ENCODE assay signal across 12 cellular contexts in the genomic region with DNA sequence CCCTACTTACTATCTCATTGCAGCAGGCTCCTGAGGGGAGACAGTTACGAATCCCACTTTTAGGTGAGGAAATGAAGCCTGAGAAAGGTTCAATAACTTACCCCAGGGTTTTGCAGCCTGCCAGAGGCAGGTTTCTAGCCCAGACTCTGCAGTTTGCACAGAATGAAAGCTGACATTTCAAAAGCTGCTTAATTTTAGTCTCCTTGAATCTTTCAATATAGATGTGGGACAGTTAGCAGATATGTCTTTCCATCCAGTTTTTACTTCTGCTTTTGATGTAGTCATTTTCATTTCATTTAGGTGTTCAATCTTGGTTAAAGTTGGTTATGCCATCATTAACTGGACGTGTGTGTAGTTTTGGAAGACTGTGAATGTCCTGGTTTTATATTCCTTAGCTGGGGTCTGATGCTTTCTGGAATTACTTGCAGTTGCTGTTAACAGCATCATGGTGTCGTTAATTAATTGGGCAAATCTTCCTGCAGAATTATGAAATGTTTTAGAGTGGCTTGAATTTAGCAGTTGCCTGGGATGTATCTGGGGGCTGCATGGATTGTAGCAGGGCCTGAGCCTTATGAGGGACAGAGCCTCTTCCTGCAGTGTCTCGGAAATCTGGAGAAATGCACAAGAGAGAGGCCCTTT.
A peak's percentile ranks its signal among the peaks of the same experiment; 100 is the strongest.
DNase-seq lines count a peak whose midpoint lies in the region; ATAC-seq and TF ChIP-seq lines count a peak whose summit lies in the region.
"Had no signal": no experiment of that assay in that cellular context is flagged by ENCODE, and none has a peak within 500 bp of the region (broad histone marks: within the 10 kb centered on the region; RNA-seq: fewer than 3 reads in every experiment).

No MANE protein-coding gene starts in this region.

- H3K4me3 Mint-ChIP-seq in activated B cell treated with CpG ODN at 0.5 μM for 24 hours (peak overlapping the region; percentile 78), nephron (no peak overlapping the region)
- H3K4me3 Mint-ChIP-seq: activated CD4-positive, alpha-beta memory T cell treated with anti-CD3 and anti-CD28 coated beads, Interleukin-2, amount 10 ng/mL, durations not matched to agents 7 days and 5 days; immature natural killer cell had no signal

- H3K36me3 Mint-ChIP-seq in activated B cell treated with CpG ODN at 0.5 μM for 24 hours (ENCODE audit: low read depth) (peaks cover 55% of the 10 kb centered on the region), nephron (ENCODE audit: low read depth) (peaks cover 78% of the 10 kb centered on the region)

- H3K9me3 Mint-ChIP-seq in activated B cell treated with CpG ODN at 0.5 μM for 24 hours (no peaks in the 10 kb centered on the region), nephron (no peaks in the 10 kb centered on the region)
- H3K9me3 Mint-ChIP-seq: activated CD4-positive, alpha-beta memory T cell treated with anti-CD3 and anti-CD28 coated beads, Interleukin-2, amount 10 ng/mL, durations not matched to agents 7 days and 5 days; immature natural killer cell had no signal

- CTCF ChIA-PET in activated B cell treated with CpG ODN at 0.5 μM for 24 hours (lab: Charles Lee) = interaction anchor here (1.1 kb wide), 1 partner anchor 91 kb away, joined by 5 read pairs; no protein-coding TSS in a partner anchor

- DNase-seq in right atrium auricular region (ENCODE audit: low spot score) (no peak), cardiac septum (ENCODE audit: low spot score) (no peak), activated B cell treated with CpG ODN at 0.5 μM for 24 hours (no peak), aorta (no peak), Ammon's horn (ENCODE audit: low spot score) (no peak)
- no peak for DNase-seq in stimulated activated CD4-positive, alpha-beta T cell treated with anti-CD3 and anti-CD28 coated beads, Interleukin-1b, Interleukin-23, amount 100 ng/mL, for 48 hours
- DNase-seq: activated CD4-positive, alpha-beta memory T cell treated with anti-CD3 and anti-CD28 coated beads, Interleukin-2, amount 10 ng/mL, durations not matched to agents 7 days and 5 days; DMS79 treated with DMSO at 0.1 percent for 48 hours; immature natural killer cell; NCI-H2081 treated with DMSO at 0.1 percent for 48 hours had no signal

- H3K36me3 ChIP-seq in right atrium auricular region (no peaks in the 10 kb centered on the region), aorta (ENCODE audit: control insufficient read depth in 1 of 2, insufficient read depth in 2 of 2, low read length in 1 of 2) (no peaks in the 10 kb centered on the region)

- H3K27ac ChIP-seq in right atrium auricular region (peak overlapping the region; percentile 38 to 54), aorta (ENCODE audit: low read depth in 1 of 2, low read length in 2 of 2) (peak overlapping the region; percentile 70 to 92)

- ATAC-seq in activated B cell treated with CpG ODN at 0.5 μM for 24 hours (ENCODE audit: low read depth) (peak; percentile 8), aorta (ENCODE audit: low FRiP score) (no peak), GM21381 (IDR thresholded peaks at IDR 0.05; ENCODE audit: unreplicated experiment) (no peak)

- H3K27me3 ChIP-seq in right atrium auricular region = no peaks in the 10 kb centered on the region
- H3K27me3 ChIP-seq in aorta (ENCODE audit: control insufficient read depth in 1 of 2, insufficient read depth in 2 of 2, low read length in 1 of 2) = no peaks in the 10 kb centered on the region

- POLR2A ChIA-PET in activated B cell treated with CpG ODN at 0.5 μM for 24 hours (lab: Charles Lee) = interaction anchor here (1.0 to 4.2 kb wide), 8 partner anchors 10 to 935 kb away, joined by 3 to 32 read pairs (median 8); no protein-coding TSS in a partner anchor

- H3K27me3 Mint-ChIP-seq in activated B cell treated with CpG ODN at 0.5 μM for 24 hours (no peaks in the 10 kb centered on the region), nephron (ENCODE audit: low read depth) (no peaks in the 10 kb centered on the region)

- H3K9me3 ChIP-seq in right atrium auricular region (no peaks in the 10 kb centered on the region), aorta (ENCODE audit: control insufficient read depth, low read length) (no peaks in the 10 kb centered on the region)

- intact Hi-C loops in cardiac septum (cut with DNase I) (no loop called here), activated B cell treated with CpG ODN at 0.5 μM for 24 hours (cut with micrococcal nuclease) (loop anchor here (1.0 to 10.0 kb wide), 4 partner anchors 25 to 291 kb away; partner anchors contain the start of genes MALT1 and SEC11C), aorta (cut with DNase I) (no loop called here)

- H3K4me1 ChIP-seq in right atrium auricular region (peaks cover 0 to 46% of the 10 kb centered on the region in 2 donors), aorta (ENCODE audit: control insufficient read depth in 1 of 2, insufficient read depth in 2 of 2, low read length in 2 of 2) (peaks cover 0 to 16% of the 10 kb centered on the region in 2 donors)

- no peak for TF ChIP-seq CTCF in right atrium auricular region (IDR thresholded peaks at IDR 0.05)
- no peak for TF ChIP-seq CTCF in activated B cell treated with CpG ODN at 0.5 μM for 24 hours (IDR thresholded peaks at IDR 0.05)
- no peak for TF ChIP-seq CTCF in nephron (IDR thresholded peaks at IDR 0.05; ENCODE audit: unreplicated experiment in 3 of 3)

- peaks cover 92% of the 10 kb centered on the region for H3K4me1 Mint-ChIP-seq in activated B cell treated with CpG ODN at 0.5 μM for 24 hours
- peaks cover 23% of the 10 kb centered on the region for H3K4me1 Mint-ChIP-seq in nephron
- H3K4me1 Mint-ChIP-seq: immature natural killer cell had no signal

- WGBS in aorta, 2 donors = 37 to 42% methylated on average over 4 of the region's 4 CpGs

- H3K4me3 ChIP-seq in right atrium auricular region (no peak overlapping the region), aorta (ENCODE audit: low read length in 2 of 2) (no peak overlapping the region)

- H3K27ac Mint-ChIP-seq in activated B cell treated with CpG ODN at 0.5 μM for 24 hours (peak overlapping the region; percentile 94), nephron (peak overlapping the region; percentile 62 to 82 (median 65))
- H3K27ac Mint-ChIP-seq: activated CD4-positive, alpha-beta memory T cell treated with anti-CD3 and anti-CD28 coated beads, Interleukin-2, amount 10 ng/mL, durations not matched to agents 7 days and 5 days; immature natural killer cell had no signal
